10 cellular contexts compared by ENCODE assay signal in the genomic region with DNA sequence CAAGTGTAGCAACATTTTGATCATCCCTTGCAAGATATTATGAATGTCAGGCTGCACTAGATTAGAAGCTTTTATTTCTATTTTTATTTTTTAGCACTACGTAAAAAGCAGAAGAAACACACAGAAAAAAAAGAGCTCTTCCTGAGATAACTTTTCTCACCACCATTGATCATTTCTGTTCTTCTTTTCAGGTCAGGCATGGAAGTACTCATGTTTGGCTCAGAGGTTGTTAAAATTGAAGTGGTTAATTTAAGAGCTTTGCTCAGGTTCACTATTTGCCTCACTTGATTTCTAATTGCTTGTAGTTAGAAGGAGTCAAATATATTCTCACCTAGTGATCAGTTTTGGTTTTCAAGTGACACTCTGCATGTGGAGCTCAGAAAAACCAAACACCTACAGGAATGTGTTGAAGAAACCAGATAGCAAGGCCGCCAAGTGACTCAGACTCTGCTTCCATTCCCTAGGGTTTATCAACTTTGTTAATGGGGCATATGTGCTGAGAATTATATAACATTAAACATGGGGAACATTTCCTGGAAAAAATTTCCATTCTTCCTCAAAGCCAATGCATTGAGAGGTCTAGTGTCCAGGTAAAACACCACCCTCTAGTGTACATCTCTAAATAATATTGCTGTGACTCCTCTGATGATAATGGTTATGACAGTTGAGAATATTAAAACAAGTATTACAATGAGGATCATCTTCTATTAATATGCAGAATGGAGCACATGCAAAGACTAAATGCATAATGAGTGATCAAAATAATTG.
DNase-seq lines count a peak whose midpoint lies in the region; ATAC-seq, FAIRE-seq and TF ChIP-seq lines count a peak whose summit lies in the region.
"Had no signal": no experiment of that assay in that cellular context is flagged by ENCODE, and none has a peak within 500 bp of the region (broad histone marks: within the 10 kb centered on the region; RNA-seq: fewer than 3 reads in every experiment).

No MANE protein-coding gene starts in this region.

- peaks cover 12% of the 10 kb centered on the region for H3K27me3 ChIP-seq in BE2C
- H3K27me3 ChIP-seq in foreskin keratinocyte: no peaks in the 10 kb centered on the region
- H3K27me3 ChIP-seq in upper lobe of left lung: no peaks in the 10 kb centered on the region
- H3K27me3 ChIP-seq in CD4-positive, alpha-beta memory T cell (ENCODE audit: insufficient read depth, low read length): no peaks in the 10 kb centered on the region
- H3K27me3 ChIP-seq: ascending aorta had no signal

- H3K4me3 Mint-ChIP-seq in CD4-positive, alpha-beta memory T cell: no peak overlapping the region
- H3K4me3 Mint-ChIP-seq in activated naive CD8-positive, alpha-beta T cell treated with anti-CD3 and anti-CD28 coated beads for 36 hours: no peak overlapping the region

- BruUV-seq in OCI-LY7 (replicated peaks; lab: Mats Ljungman, UMichigan): no TSS peak

- H3K79me2 ChIP-seq in OCI-LY7 (ENCODE audit: insufficient read depth, low read depth, low read length): no peaks in the 10 kb centered on the region

- TF ChIP-seq EP300 in upper lobe of left lung (IDR thresholded peaks at IDR 0.05): no peak

- POLR2A ChIA-PET in OCI-LY7 (lab: Charles Lee) (no interaction called here), GM10248 (lab: Yijun Ruan, JAX) (no interaction called here)
- POLR2A ChIA-PET in CD4-positive, alpha-beta memory T cell (lab: Charles Lee; ENCODE audit: partially characterized antibody): no interaction called here

- no peaks in the 10 kb centered on the region for H3K36me3 ChIP-seq in BE2C
- H3K36me3 ChIP-seq in OCI-LY7 (ENCODE audit: insufficient read depth, low read length): no peaks in the 10 kb centered on the region
- no peaks in the 10 kb centered on the region for H3K36me3 ChIP-seq in upper lobe of left lung
- H3K36me3 ChIP-seq in CD4-positive, alpha-beta memory T cell (ENCODE audit: insufficient read depth, low read length): no peaks in the 10 kb centered on the region
- H3K36me3 ChIP-seq: ascending aorta had no signal

- no peak overlapping the region for H3K4me2 ChIP-seq in OCI-LY7 (ENCODE audit: low read length)

- H4K20me1 ChIP-seq in OCI-LY7 (ENCODE audit: insufficient read depth, low read length): no peaks in the 10 kb centered on the region

- H3K4me1 ChIP-seq in BE2C (no peaks in the 10 kb centered on the region), OCI-LY7 (ENCODE audit: insufficient read depth, low read length, poor library complexity, severe bottlenecking) (no peaks in the 10 kb centered on the region), foreskin keratinocyte (no peaks in the 10 kb centered on the region), upper lobe of left lung (no peaks in the 10 kb centered on the region)
- H3K4me1 ChIP-seq in CD4-positive, alpha-beta memory T cell (ENCODE audit: insufficient read depth, low read length): no peaks in the 10 kb centered on the region

- TF ChIP-seq POLR2A in upper lobe of left lung (IDR thresholded peaks at IDR 0.05): no peak

- H3K27ac ChIP-seq in OCI-LY7 (ENCODE audit: low read depth, low read length, poor library complexity, severe bottlenecking) (no peak overlapping the region), foreskin keratinocyte (no peak overlapping the region), upper lobe of left lung (no peak overlapping the region)
- H3K27ac ChIP-seq in CD4-positive, alpha-beta memory T cell (ENCODE audit: low read depth, low read length): no peak overlapping the region
- H3K27ac ChIP-seq: ascending aorta had no signal

- DNase-seq in BE2C: no peak
- DNase-seq in GM19239 (ENCODE audit: insufficient read length, low spot score): no peak
- DNase-seq in OCI-LY7 (ENCODE audit: low spot score): no peak
- DNase-seq in foreskin keratinocyte: peak; percentile 14 to 38
- no peak for DNase-seq in upper lobe of left lung
- no peak for DNase-seq in GM10248 (ENCODE audit: extremely low spot score)
- no peak for DNase-seq in CD4-positive, alpha-beta memory T cell
- no peak for DNase-seq in activated naive CD8-positive, alpha-beta T cell treated with anti-CD3 and anti-CD28 coated beads for 36 hours
- DNase-seq: NCI-H1048 had no signal

- ATAC-seq in foreskin keratinocyte: peak; percentile 50
- no peak for ATAC-seq in upper lobe of left lung (ENCODE audit: low FRiP score in 2 of 2)

- FAIRE-seq in GM19239 (lab: Jason Lieb, UNC): peak; percentile 89

- CTCF ChIA-PET in OCI-LY7 (lab: Charles Lee; ENCODE audit: unreplicated experiment) (no interaction called here), GM10248 (lab: Yijun Ruan, JAX) (interaction anchor here (0.7 to 2.7 kb wide), 16 partner anchors 7 to 1003 kb away, joined by 3 to 14 read pairs (median 4); no protein-coding TSS in a partner anchor)
- CTCF ChIA-PET in CD4-positive, alpha-beta memory T cell (lab: Charles Lee; ENCODE audit: partially characterized antibody): no interaction called here

- no peaks in the 10 kb centered on the region for H3K9me2 ChIP-seq in OCI-LY7 (ENCODE audit: insufficient read depth, low read length)

- no peaks in the 10 kb centered on the region for H3K36me3 Mint-ChIP-seq in CD4-positive, alpha-beta memory T cell
- H3K36me3 Mint-ChIP-seq in activated naive CD8-positive, alpha-beta T cell treated with anti-CD3 and anti-CD28 coated beads for 36 hours: no peaks in the 10 kb centered on the region

- H3K9me3 Mint-ChIP-seq in CD4-positive, alpha-beta memory T cell: peaks cover 0 to 4% (median 2%) of the 10 kb centered on the region in 8 donors
- H3K9me3 Mint-ChIP-seq in activated naive CD8-positive, alpha-beta T cell treated with anti-CD3 and anti-CD28 coated beads for 36 hours: no peaks in the 10 kb centered on the region

- intact Hi-C loops in OCI-LY7 (cut with micrococcal nuclease; ENCODE audit: unreplicated experiment): no loop called here
- intact Hi-C loops in CD4-positive, alpha-beta memory T cell (cut with micrococcal nuclease): no loop called here

- H2AFZ ChIP-seq in OCI-LY7 (ENCODE audit: low read length): no peak overlapping the region

- H3K27ac Mint-ChIP-seq in CD4-positive, alpha-beta memory T cell: no peak overlapping the region
- no peak overlapping the region for H3K27ac Mint-ChIP-seq in activated naive CD8-positive, alpha-beta T cell treated with anti-CD3 and anti-CD28 coated beads for 36 hours

- H3K4me3 ChIP-seq in BE2C (ENCODE audit: low read depth, low read length) (no peak overlapping the region), OCI-LY7 (ENCODE audit: low read depth, low read length, poor library complexity, severe bottlenecking) (no peak overlapping the region), upper lobe of left lung (no peak overlapping the region)
- no peak overlapping the region for H3K4me3 ChIP-seq in CD4-positive, alpha-beta memory T cell (ENCODE audit: low read length in 2 of 2)
- H3K4me3 ChIP-seq: ascending aorta had no signal

- no peaks in the 10 kb centered on the region for H3K4me1 Mint-ChIP-seq in CD4-positive, alpha-beta memory T cell
- no peaks in the 10 kb centered on the region for H3K4me1 Mint-ChIP-seq in activated naive CD8-positive, alpha-beta T cell treated with anti-CD3 and anti-CD28 coated beads for 36 hours

- TF ChIP-seq CTCF in BE2C (IDR thresholded peaks at IDR 0.05; ENCODE audit: low read depth, low read length) (peak; percentile 23; the same call in 1 of the 2 replicates), OCI-LY7 (conservative IDR thresholded peaks at IDR 0.05; ENCODE audit: low read length) (peak; percentile 34), foreskin keratinocyte (conservative IDR thresholded peaks at IDR 0.05) (peak; percentile 69), upper lobe of left lung (IDR thresholded peaks at IDR 0.05) (no peak), GM10248 (IDR thresholded peaks at IDR 0.05; ENCODE audit: control extremely low read depth, extremely low read depth, low read depth, missing control alignments) (no peak)

- WGBS in upper lobe of left lung, 2 donors: 78 to 83% methylated on average over 2 of the region's 2 CpGs

- H3K9me3 ChIP-seq in BE2C: no peaks in the 10 kb centered on the region; the same call in 1 of the 2 replicates
- H3K9me3 ChIP-seq in OCI-LY7 (ENCODE audit: low read length): no peaks in the 10 kb centered on the region
- H3K9me3 ChIP-seq in upper lobe of left lung: no peaks in the 10 kb centered on the region
- H3K9me3 ChIP-seq in CD4-positive, alpha-beta memory T cell (ENCODE audit: control insufficient read depth in 1 of 2, low read length in 2 of 2): no peaks in the 10 kb centered on the region
- H3K9me3 ChIP-seq: ascending aorta had no signal

- H3K27me3 Mint-ChIP-seq in CD4-positive, alpha-beta memory T cell: no peaks in the 10 kb centered on the region
- no peaks in the 10 kb centered on the region for H3K27me3 Mint-ChIP-seq in activated naive CD8-positive, alpha-beta T cell treated with anti-CD3 and anti-CD28 coated beads for 36 hours

Comparison
In these comparisons a context has a peak if more than half of its experiments do, and no peak if none do; other contexts are left out.
1. DNase-seq: peak in foreskin keratinocyte (2 of 2); none in BE2C (single experiment), GM19239 (single experiment), OCI-LY7 (single experiment), upper lobe of left lung (0 of 2), GM10248 (single experiment), CD4-positive, alpha-beta memory T cell (0 of 5) and activated naive CD8-positive, alpha-beta T cell treated with anti-CD3 and anti-CD28 coated beads for 36 hours (single experiment).
2. CTCF ChIP-seq: peak in BE2C (single experiment), OCI-LY7 (single experiment) and foreskin keratinocyte (single experiment); none in upper lobe of left lung (0 of 6) and GM10248 (single experiment).